In genomic region chr1:243473281-243474210, GRCh38 we compare ENCODE assay signal across 8 cellular contexts.
DNase-seq lines count a peak whose midpoint lies in the region; FAIRE-seq and TF ChIP-seq lines count a peak whose summit lies in the region.

No MANE protein-coding gene starts in this region.

- H3K27me3 ChIP-seq in SJSA1 (replicated peaks) (no peaks in the 10 kb centered on the region), colonic mucosa (no peaks in the 10 kb centered on the region)

- no peak for TF ChIP-seq CTCF in foreskin fibroblast (IDR thresholded peaks at IDR 0.05; ENCODE audit: low read depth, low read length)
- no peak for TF ChIP-seq CTCF in colonic mucosa (IDR thresholded peaks at IDR 0.05)

- in situ Hi-C loops in G401 (cut with HindIII; ENCODE audit: low sequenced_read_pairs): no loop called here

- H3K36me3 ChIP-seq in SJSA1: no peaks in the 10 kb centered on the region
- no peaks in the 10 kb centered on the region for H3K36me3 ChIP-seq in colonic mucosa

- intact Hi-C loops in colonic mucosa (cut with DNase I): no loop called here

- H3K27ac ChIP-seq in SJSA1 (peak overlapping the region; percentile 66), colonic mucosa (no peak overlapping the region)

- no peak for TF ChIP-seq POLR2A in erythroblast (IDR thresholded peaks at IDR 0.05; ENCODE audit: low read length)
- TF ChIP-seq POLR2A in GM12892 (IDR thresholded peaks at IDR 0.05; ENCODE audit: low read depth, low read length): no peak

- H3K4me3 ChIP-seq in SJSA1 (peak overlapping the region; percentile 31), foreskin fibroblast (ENCODE audit: low read depth in 1 of 2, low read length in 2 of 2) (peak overlapping the region; percentile 43 to 53), colonic mucosa (no peak overlapping the region)

- peaks cover 11% of the 10 kb centered on the region for H3K4me1 ChIP-seq in SJSA1 (replicated peaks)
- H3K4me1 ChIP-seq in colonic mucosa: no peaks in the 10 kb centered on the region

- no peak overlapping the region for H3K9ac ChIP-seq in colonic mucosa (ENCODE audit: low read depth in 2 of 2, low read length in 2 of 2)

- no peaks in the 10 kb centered on the region for H3K9me3 ChIP-seq in SJSA1 (replicated peaks)
- no peaks in the 10 kb centered on the region for H3K9me3 ChIP-seq in colonic mucosa

- no peak for FAIRE-seq in GM12892 (lab: Jason Lieb, UNC)

- DNase-seq in G401 (ENCODE audit: low spot score): peak; percentile 47
- DNase-seq in SJSA1 (ENCODE audit: low read depth in 1 of 2, low spot score in 2 of 2): peak in 1 of 2 experiments; percentile 44
- DNase-seq in foreskin fibroblast: no peak
- DNase-seq in retina: peak; percentile 78
- no peak for DNase-seq in colonic mucosa
- no peak for DNase-seq in DMS153 (lab: John Stamatoyannopoulos, UW)
- DNase-seq in erythroblast (lab: John Stamatoyannopoulos, UW): no peak
- DNase-seq in GM12892 (ENCODE audit: insufficient read length): no peak

Comparison
In these comparisons a context has a peak if more than half of its experiments do, and no peak if none do; other contexts are left out.
1. DNase-seq: peak in G401 (single experiment) and retina (single experiment); none in foreskin fibroblast (0 of 2), colonic mucosa (single experiment), DMS153 (single experiment), erythroblast (0 of 2) and GM12892 (single experiment).